In genomic region chr13:58933475-58933874, GRCh38 we compare ENCODE assay signal across 23 cellular contexts.
"Had no signal": no experiment of that assay in that cellular context is flagged by ENCODE, and none has a peak within 500 bp of the region (broad histone marks: within the 10 kb centered on the region; RNA-seq: fewer than 3 reads in every experiment).

No MANE protein-coding gene starts in this region.

- H3K4me1 ChIP-seq: heart right ventricle, sigmoid colon, stomach, transverse colon had no signal

- H3K27me3 ChIP-seq: heart right ventricle, neutrophil, sigmoid colon, stomach, transverse colon had no signal

- H3K27me3 Mint-ChIP-seq: naive B cell; stimulated activated naive B cell treated with anti-CD40 and anti-IgM and Interleukin-4, amounts not matched to agents 10 μg/mL and 1 μg/mL and 100 μg/mL, for 72 hours had no signal

- H3K36me3 ChIP-seq: heart right ventricle, neutrophil, sigmoid colon, stomach, thoracic aorta, transverse colon had no signal

- H3K4me3 ChIP-seq: coronary artery, heart right ventricle, lung, sigmoid colon, skin epidermis, stomach, thoracic aorta, transverse colon had no signal

- DNase-seq: effector CD4-positive, alpha-beta T cell; endodermal cell; erythroblast; heart right ventricle; hypothalamus; left colon; left ventricle myocardium superior; mesenchymal stem cell; naive B cell; posterior cingulate gyrus; sigmoid colon; stimulated activated CD4-positive, alpha-beta T cell treated with anti-CD3 and anti-CD28 coated beads, Interleukin-2, amount 100 ng/mL, for 24 hours; stimulated activated CD4-positive, alpha-beta T cell treated with anti-CD3 and anti-CD28 coated beads, Interleukin-4, amount 100 ng/mL, for 4 hours; stimulated activated naive B cell treated with anti-CD40 and anti-IgM and Interleukin-4, amounts not matched to agents 10 μg/mL and 1 μg/mL and 100 μg/mL, for 72 hours; stomach; substantia nigra; transverse colon had no signal

- H3K27ac Mint-ChIP-seq: endodermal cell; naive B cell; nephron; stimulated activated naive B cell treated with anti-CD40 and anti-IgM and Interleukin-4, amounts not matched to agents 10 μg/mL and 1 μg/mL and 100 μg/mL, for 72 hours had no signal

- H3K4me3 Mint-ChIP-seq: endodermal cell; naive B cell; nephron; stimulated activated naive B cell treated with anti-CD40 and anti-IgM and Interleukin-4, amounts not matched to agents 10 μg/mL and 1 μg/mL and 100 μg/mL, for 72 hours had no signal

- ATAC-seq: heart right ventricle; left colon; left ventricle myocardium superior; stimulated activated naive B cell treated with anti-CD40 and anti-IgM and Interleukin-4, amounts not matched to agents 10 μg/mL and 1 μg/mL and 100 μg/mL, for 72 hours had no signal

- H3K9me3 Mint-ChIP-seq: endodermal cell; nephron; stimulated activated naive B cell treated with anti-CD40 and anti-IgM and Interleukin-4, amounts not matched to agents 10 μg/mL and 1 μg/mL and 100 μg/mL, for 72 hours had no signal

- H3K36me3 Mint-ChIP-seq: naive B cell; stimulated activated naive B cell treated with anti-CD40 and anti-IgM and Interleukin-4, amounts not matched to agents 10 μg/mL and 1 μg/mL and 100 μg/mL, for 72 hours had no signal

- H3K4me1 Mint-ChIP-seq: naive B cell; nephron; stimulated activated naive B cell treated with anti-CD40 and anti-IgM and Interleukin-4, amounts not matched to agents 10 μg/mL and 1 μg/mL and 100 μg/mL, for 72 hours had no signal

- H3K9me3 ChIP-seq: heart right ventricle, neutrophil, sigmoid colon, stomach, thoracic aorta, transverse colon had no signal
